ENCODE assay signal across 9 cellular contexts in the genomic region with DNA sequence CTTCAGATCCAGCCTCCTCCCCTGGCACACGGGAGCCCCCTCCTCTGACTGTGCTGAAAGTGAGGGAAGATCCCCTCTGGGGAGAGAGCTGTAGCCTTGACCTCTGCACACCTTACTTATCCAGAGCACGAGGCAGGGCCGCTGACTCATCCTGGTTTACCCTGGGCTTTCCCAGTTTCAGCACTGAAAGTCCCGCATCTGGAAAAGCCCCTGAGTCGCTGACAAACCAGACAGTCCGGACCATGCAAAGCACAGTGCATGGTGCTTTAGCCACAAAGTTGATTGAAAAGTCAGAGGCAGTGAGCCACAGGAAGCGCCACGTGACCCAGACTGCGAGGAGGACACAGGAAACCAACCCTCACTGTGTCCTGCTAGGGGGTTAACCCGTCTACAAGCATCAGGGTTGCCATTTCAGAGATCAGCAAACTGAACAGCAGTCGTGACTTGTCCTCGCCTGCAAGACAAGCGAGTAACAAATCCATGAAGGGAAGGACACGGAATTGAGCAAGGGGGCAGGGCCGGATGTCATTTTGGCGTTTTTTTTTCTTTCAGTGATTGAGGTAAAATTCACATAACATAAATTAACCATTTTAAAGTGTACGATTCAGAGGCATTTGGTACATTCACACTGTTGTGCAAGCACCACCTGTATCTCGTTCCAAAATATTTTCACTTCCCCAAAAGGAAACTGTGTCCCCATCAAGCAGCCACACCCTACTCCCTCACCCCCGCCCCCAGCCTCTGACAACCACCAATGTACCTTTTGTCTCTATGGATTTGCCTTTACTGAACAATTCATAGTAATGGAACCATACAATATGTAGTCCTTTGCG. TPM values are rescaled to one million over a fixed set of nuclear protein-coding genes. Genes with fewer than 3 reads are reported as not detected.
DNase-seq lines count a peak whose midpoint lies in the region; ATAC-seq, FAIRE-seq and TF ChIP-seq lines count a peak whose summit lies in the region.
"Had no signal": no experiment of that assay in that cellular context is flagged by ENCODE, and none has a peak within 500 bp of the region (broad histone marks: within the 10 kb centered on the region; RNA-seq: fewer than 3 reads in every experiment).

No MANE protein-coding gene starts in this region.

- dilution Hi-C loops in keratinocyte (cut with MboI; ENCODE audit: extremely low pct_ligation_motif_present, low sequenced_read_pairs): no loop called here

- H3K27ac ChIP-seq in keratinocyte (ENCODE audit: control insufficient read depth, insufficient read depth, low read length): peak overlapping the region; percentile 98

- no peaks in the 10 kb centered on the region for H3K27me3 ChIP-seq in keratinocyte (ENCODE audit: control insufficient read depth, extremely low read depth, insufficient read depth, low read length)

- no peaks in the 10 kb centered on the region for H3K79me2 ChIP-seq in keratinocyte (ENCODE audit: control insufficient read depth, insufficient read depth, low read length)

- H3K4me1 ChIP-seq in keratinocyte (ENCODE audit: control insufficient read depth, extremely low read depth, insufficient read depth, low read length): peaks cover 44% of the 10 kb centered on the region

- no peaks in the 10 kb centered on the region for H4K20me1 ChIP-seq in keratinocyte (ENCODE audit: control insufficient read depth, extremely low read depth, insufficient read depth, low read length)

- no peaks in the 10 kb centered on the region for H3K9me1 ChIP-seq in keratinocyte (ENCODE audit: control insufficient read depth, extremely low read depth, insufficient read depth, low read length)

- DNase-seq in NK-92 treated with Interleukin-12 subunit alpha and Interleukin-12 subunit beta, amount 100 ng/mL, for 24 hours (lab: John Stamatoyannopoulos, UW): peak; percentile 80
- DNase-seq in NK-92 (lab: John Stamatoyannopoulos, UW; ENCODE audit: unreplicated experiment): no peak
- DNase-seq in activated naive CD8-positive, alpha-beta T cell treated with anti-CD3 and anti-CD28 coated beads, Interleukin-2, amount 50 U/mL, for 16 hours (ENCODE audit: low read depth, low spot score): peak; percentile 21
- no peak for DNase-seq in keratinocyte (ENCODE audit: low read depth, low spot score)
- DNase-seq in stimulated activated CD4-positive, alpha-beta T cell treated with anti-CD3 and anti-CD28 coated beads, Interleukin-2, amount 100 ng/mL, for 4 hours (ENCODE audit: low read depth): peak; percentile 52
- DNase-seq in HuH-7 (ENCODE audit: low spot score): no peak

- H2AFZ ChIP-seq in keratinocyte (ENCODE audit: control insufficient read depth, low read length): peak overlapping the region; percentile 45

- peak overlapping the region; percentile 76 for H3K4me2 ChIP-seq in keratinocyte (ENCODE audit: control insufficient read depth, extremely low read depth, insufficient read depth, low read depth, low read length)

- H3K9ac ChIP-seq in keratinocyte (ENCODE audit: control insufficient read depth, extremely low read depth, insufficient read depth, low read length): peak overlapping the region; percentile 86

- FAIRE-seq in keratinocyte (lab: Jason Lieb, UNC): peak; percentile 75
- FAIRE-seq: A204.1 had no signal

- no peaks in the 10 kb centered on the region for H3K9me3 ChIP-seq in keratinocyte (ENCODE audit: control insufficient read depth, low read depth, low read length)

- TF ChIP-seq CTCF in keratinocyte (optimal IDR thresholded peaks at IDR 0.05 in 1 of 3, IDR thresholded peaks at IDR 0.05 in 1 of 3, conservative IDR thresholded peaks at IDR 0.05 in 1 of 3; ENCODE audit: extremely low read depth in 1 of 3, insufficient read depth in 2 of 3, low read length in 3 of 3): no peak

- H3K4me3 ChIP-seq in keratinocyte (ENCODE audit: control insufficient read depth in 2 of 3, extremely low read depth in 1 of 3, insufficient read depth in 2 of 3, low read depth in 1 of 3, low read length in 3 of 3): peak overlapping the region in 2 of 3 experiments; percentile 37 to 39

- ATAC-seq in HG03196 (IDR thresholded peaks at IDR 0.05; ENCODE audit: unreplicated experiment): peak; percentile 70
- peak; percentile 43 for ATAC-seq in SK-N-SH treated with all-trans-retinoic acid at 6 μM for 48 hours

- H3K36me3 ChIP-seq in keratinocyte (ENCODE audit: control insufficient read depth in 2 of 2, extremely low read depth in 1 of 2, insufficient read depth in 2 of 2, low read length in 2 of 2): no peaks in the 10 kb centered on the region

TF ChIP-seq in SK-N-SH treated with all-trans-retinoic acid at 6 μM for 48 hours, 23 proteins besides CTCF, POLR2A, EP300 and RAD21:
- TF ChIP-seq ZFP3 (CRISPR knock-in tag; IDR thresholded peaks at IDR 0.05) (0 out of 2 replicates have a peak, but pooled peaks have one; percentile 15), ZC3H10 (CRISPR knock-in tag; IDR thresholded peaks at IDR 0.05) (0 out of 2 replicates have a peak, but pooled peaks have one; percentile 15), RARB (CRISPR knock-in tag; IDR thresholded peaks at IDR 0.05) (no peak), ZNF565 (CRISPR knock-in tag; conservative IDR thresholded peaks at IDR 0.05; ENCODE audit: low read depth) (no peak)
- TF ChIP-seq, protein P1, sequence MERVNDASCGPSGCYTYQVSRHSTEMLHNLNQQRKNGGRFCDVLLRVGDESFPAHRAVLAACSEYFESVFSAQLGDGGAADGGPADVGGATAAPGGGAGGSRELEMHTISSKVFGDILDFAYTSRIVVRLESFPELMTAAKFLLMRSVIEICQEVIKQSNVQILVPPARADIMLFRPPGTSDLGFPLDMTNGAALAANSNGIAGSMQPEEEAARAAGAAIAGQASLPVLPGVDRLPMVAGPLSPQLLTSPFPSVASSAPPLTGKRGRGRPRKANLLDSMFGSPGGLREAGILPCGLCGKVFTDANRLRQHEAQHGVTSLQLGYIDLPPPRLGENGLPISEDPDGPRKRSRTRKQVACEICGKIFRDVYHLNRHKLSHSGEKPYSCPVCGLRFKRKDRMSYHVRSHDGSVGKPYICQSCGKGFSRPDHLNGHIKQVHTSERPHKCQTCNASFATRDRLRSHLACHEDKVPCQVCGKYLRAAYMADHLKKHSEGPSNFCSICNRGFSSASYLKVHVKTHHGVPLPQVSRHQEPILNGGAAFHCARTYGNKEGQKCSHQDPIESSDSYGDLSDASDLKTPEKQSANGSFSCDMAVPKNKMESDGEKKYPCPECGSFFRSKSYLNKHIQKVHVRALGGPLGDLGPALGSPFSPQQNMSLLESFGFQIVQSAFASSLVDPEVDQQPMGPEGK (CRISPR knock-in tag; IDR thresholded peaks at IDR 0.05; ENCODE audit: borderline replicate concordance): no peak
- TF ChIP-seq, protein P2, sequence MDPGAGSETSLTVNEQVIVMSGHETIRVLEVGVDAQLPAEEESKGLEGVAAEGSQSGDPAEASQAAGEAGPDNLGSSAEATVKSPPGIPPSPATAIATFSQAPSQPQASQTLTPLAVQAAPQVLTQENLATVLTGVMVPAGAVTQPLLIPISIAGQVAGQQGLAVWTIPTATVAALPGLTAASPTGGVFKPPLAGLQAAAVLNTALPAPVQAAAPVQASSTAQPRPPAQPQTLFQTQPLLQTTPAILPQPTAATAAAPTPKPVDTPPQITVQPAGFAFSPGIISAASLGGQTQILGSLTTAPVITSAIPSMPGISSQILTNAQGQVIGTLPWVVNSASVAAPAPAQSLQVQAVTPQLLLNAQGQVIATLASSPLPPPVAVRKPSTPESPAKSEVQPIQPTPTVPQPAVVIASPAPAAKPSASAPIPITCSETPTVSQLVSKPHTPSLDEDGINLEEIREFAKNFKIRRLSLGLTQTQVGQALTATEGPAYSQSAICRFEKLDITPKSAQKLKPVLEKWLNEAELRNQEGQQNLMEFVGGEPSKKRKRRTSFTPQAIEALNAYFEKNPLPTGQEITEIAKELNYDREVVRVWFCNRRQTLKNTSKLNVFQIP (CRISPR knock-in tag; IDR thresholded peaks at IDR 0.05; ENCODE audit: borderline replicate concordance, low read depth): no peak

RNA-seq across cellular contexts. Expression of a gene that starts 19.9 kb away (rescaled TPM):
- 89.5 to 102 TPM (median 94.3 TPM) in 3 replicates for polyA plus RNA-seq in keratinocyte
- 46.2 TPM for polyA plus RNA-seq in keratinocyte (2011; ENCODE audit: low read depth)
- 74.7 and 115 TPM in 2 replicates for polyA plus RNA-seq in keratinocyte (2011; cell fraction: cytosol; rRNA removed)
- polyA plus RNA-seq in keratinocyte (2011; cell fraction: nucleus; rRNA removed): 47.4 and 54.2 TPM in 2 replicates
- polyA plus RNA-seq in keratinocyte (2012; ENCODE audit: low replicate concordance): 53.2 and 71.8 TPM in 2 replicates
- polyA minus RNA-seq in keratinocyte: 73.7 to 112 TPM (median 83.4 TPM) in 3 replicates
- polyA minus RNA-seq in keratinocyte (2011; cell fraction: cytosol; rRNA and poly(A)+ RNA removed): 72.5 TPM
- polyA minus RNA-seq in keratinocyte (2011; cell fraction: nucleus; rRNA and poly(A)+ RNA removed): 18.8 and 33.4 TPM in 2 replicates

RNA-seq across cellular contexts. Expression of a gene that starts 58.5 kb away (rescaled TPM):
- 7.9 to 18.8 TPM (median 12.6 TPM) in 3 replicates for polyA plus RNA-seq in keratinocyte
- polyA plus RNA-seq in keratinocyte (2011; ENCODE audit: low read depth): 14.0 TPM
- 8.4 and 14.1 TPM in 2 replicates for polyA plus RNA-seq in keratinocyte (2011; cell fraction: cytosol; rRNA removed)
- polyA plus RNA-seq in keratinocyte (2011; cell fraction: nucleus; rRNA removed): 10.0 and 13.0 TPM in 2 replicates
- 17.4 and 24.1 TPM in 2 replicates for polyA plus RNA-seq in keratinocyte (2012; ENCODE audit: low replicate concordance)
- polyA minus RNA-seq in keratinocyte: 6.7 to 18.2 TPM (median 15.2 TPM) in 3 replicates
- polyA minus RNA-seq in keratinocyte (2011; cell fraction: cytosol; rRNA and poly(A)+ RNA removed): 26.3 TPM
- 12.3 and 22.5 TPM in 2 replicates for polyA minus RNA-seq in keratinocyte (2011; cell fraction: nucleus; rRNA and poly(A)+ RNA removed)

Comparison
In these comparisons a context has a peak if more than half of its experiments do, and no peak if none do; other contexts are left out.
1. DNase-seq: peak in NK-92 treated with Interleukin-12 subunit alpha and Interleukin-12 subunit beta, amount 100 ng/mL, for 24 hours (single experiment), activated naive CD8-positive, alpha-beta T cell treated with anti-CD3 and anti-CD28 coated beads, Interleukin-2, amount 50 U/mL, for 16 hours (single experiment) and stimulated activated CD4-positive, alpha-beta T cell treated with anti-CD3 and anti-CD28 coated beads, Interleukin-2, amount 100 ng/mL, for 4 hours (single experiment); none in NK-92 (single experiment), keratinocyte (single experiment) and HuH-7 (single experiment).